20 cellular contexts compared by ENCODE assay signal in the genomic region with DNA sequence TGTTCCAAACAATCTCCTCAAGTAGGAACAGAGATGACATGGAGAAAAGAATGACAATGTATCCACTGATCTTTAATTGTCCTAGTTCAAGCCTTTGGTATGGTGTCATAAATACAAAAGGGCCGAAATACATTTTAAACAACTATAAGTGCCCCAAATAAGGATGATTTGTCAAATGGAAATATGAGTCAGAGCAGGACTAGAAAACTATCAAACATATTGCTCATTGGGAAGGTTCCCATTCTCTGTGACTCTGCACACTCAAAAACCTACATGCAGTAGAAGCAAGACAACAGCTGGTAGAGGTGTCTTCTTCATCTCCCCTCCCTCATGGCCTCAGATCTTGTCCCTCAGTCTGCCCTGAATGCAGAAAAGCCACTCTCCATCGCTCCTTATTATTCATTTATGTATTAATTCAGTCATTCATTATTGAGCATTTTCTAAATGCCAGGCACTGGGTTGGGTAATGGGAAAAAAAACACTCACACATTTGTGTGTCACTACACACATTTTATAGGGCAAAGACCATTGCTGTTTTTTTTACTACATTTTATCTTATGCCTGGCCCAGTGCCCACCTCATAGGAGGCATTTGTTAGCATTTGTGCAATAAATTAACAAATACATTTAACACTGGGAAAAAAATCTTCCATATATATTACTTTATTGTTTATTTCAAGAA. TPM values are rescaled to one million over a fixed set of nuclear protein-coding genes. Genes with fewer than 3 reads are reported as not detected.
DNase-seq lines count a peak whose midpoint lies in the region; ATAC-seq, FAIRE-seq and TF ChIP-seq lines count a peak whose summit lies in the region.
"Had no signal": no experiment of that assay in that cellular context is flagged by ENCODE, and none has a peak within 500 bp of the region (broad histone marks: within the 10 kb centered on the region; RNA-seq: fewer than 3 reads in every experiment).

No MANE protein-coding gene starts in this region.

- no peaks in the 10 kb centered on the region for H3K36me3 Mint-ChIP-seq in mesothelial cell of epicardium
- H3K36me3 Mint-ChIP-seq: activated naive CD4-positive, alpha-beta T cell treated with anti-CD3 and anti-CD28 coated beads, Interleukin-2, amount 50 U/mL, for 24 hours; brain had no signal

- H3K4me1 Mint-ChIP-seq in mesothelial cell of epicardium: no peaks in the 10 kb centered on the region
- H3K4me1 Mint-ChIP-seq: activated naive CD4-positive, alpha-beta T cell treated with anti-CD3 and anti-CD28 coated beads, Interleukin-2, amount 50 U/mL, for 24 hours; brain had no signal

- no peak overlapping the region for H3K27ac Mint-ChIP-seq in mesothelial cell of epicardium
- H3K27ac Mint-ChIP-seq: activated naive CD4-positive, alpha-beta T cell treated with anti-CD3 and anti-CD28 coated beads, Interleukin-2, amount 50 U/mL, for 24 hours; brain had no signal

- H3K4me3 ChIP-seq in bronchial epithelial cell (ENCODE audit: low read depth, low read length): no peak overlapping the region
- H3K4me3 ChIP-seq: dorsolateral prefrontal cortex, left lung, thoracic aorta had no signal

- H3K27me3 ChIP-seq in bronchial epithelial cell (ENCODE audit: control insufficient read depth, insufficient read depth, low read length): no peaks in the 10 kb centered on the region
- H3K27me3 ChIP-seq: left lung had no signal

- H3K9me3 Mint-ChIP-seq in mesothelial cell of epicardium: no peaks in the 10 kb centered on the region
- H3K9me3 Mint-ChIP-seq: activated naive CD4-positive, alpha-beta T cell treated with anti-CD3 and anti-CD28 coated beads, Interleukin-2, amount 50 U/mL, for 24 hours had no signal

- no peaks in the 10 kb centered on the region for H3K36me3 ChIP-seq in bronchial epithelial cell (ENCODE audit: control insufficient read depth, insufficient read depth, low read length)
- H3K36me3 ChIP-seq: left lung, thoracic aorta had no signal

- peak; percentile 9 for ATAC-seq in GM18867 (IDR thresholded peaks at IDR 0.05; ENCODE audit: unreplicated experiment)
- no peak for ATAC-seq in HG03565 (IDR thresholded peaks at IDR 0.05; ENCODE audit: unreplicated experiment)

- TF ChIP-seq CTCF in D721Med (IDR thresholded peaks at IDR 0.05; ENCODE audit: insufficient read depth, missing control alignments): no peak
- no peak for TF ChIP-seq CTCF in bronchial epithelial cell (IDR thresholded peaks at IDR 0.05; ENCODE audit: insufficient read depth, low read length, severe bottlenecking)
- no peak for TF ChIP-seq CTCF in mesothelial cell of epicardium (IDR thresholded peaks at IDR 0.05; ENCODE audit: unreplicated experiment)

- no peak overlapping the region for H3K4me3 Mint-ChIP-seq in mesothelial cell of epicardium
- H3K4me3 Mint-ChIP-seq: activated naive CD4-positive, alpha-beta T cell treated with anti-CD3 and anti-CD28 coated beads, Interleukin-2, amount 50 U/mL, for 24 hours; brain had no signal

- FAIRE-seq in D721Med (lab: Jason Lieb, UNC) (peak; percentile 21), bronchial epithelial cell (lab: Jason Lieb, UNC) (no peak)
- FAIRE-seq: G401.6, H1 had no signal

- no peak for DNase-seq in D721Med (ENCODE audit: insufficient read length, low spot score)
- peak; percentile 15 for DNase-seq in HT1080 (ENCODE audit: low read depth)
- peak; percentile 73 for DNase-seq in bronchial epithelial cell (ENCODE audit: low read depth)
- DNase-seq in GM19240 (ENCODE audit: insufficient read length, low spot score): no peak
- no peak for DNase-seq in mesothelial cell of epicardium (ENCODE audit: low spot score in 2 of 2, unreplicated experiment in 2 of 2)
- no peak for DNase-seq in NCI-H2081 (lab: John Stamatoyannopoulos, UW)
- DNase-seq: activated CD4-positive, CD25-positive, alpha-beta regulatory T cell treated with anti-CD3 and anti-CD28 coated beads, Interleukin-2, amount 50 U/mL, for 72 hours; left lung; NCI-H2171; NCI-H69; stimulated activated CD4-positive, alpha-beta T cell treated with anti-CD3 and anti-CD28 coated beads, Interleukin-12 subunit alpha, Interleukin-12 subunit beta, amount 100 ng/mL, for 4 hours had no signal

- peaks cover 15% of the 10 kb centered on the region for H3K27me3 Mint-ChIP-seq in mesothelial cell of epicardium (ENCODE audit: low read depth)

RNA-seq across cellular contexts. Expression of a gene that starts 10.1 kb away (rescaled TPM):
- total RNA-seq in HT1080 (2014; rRNA removed; shearing (Covaris generic)): not detected in 2 replicates
- polyA plus RNA-seq in HT1080 (2015; cell fraction: cytosol; rRNA removed): not detected in 2 replicates
- polyA plus RNA-seq in HT1080 (2015; cell fraction: nucleus; rRNA removed): not detected in 2 replicates
- not detected in 2 replicates for total RNA-seq in bronchial epithelial cell
- 0.20 to 0.29 TPM (median 0.29 TPM) in 3 replicates for total RNA-seq in mesothelial cell of epicardium
- total RNA-seq: left lung, SK-MEL-5, thoracic aorta had no signal

Comparison
In these comparisons a context has a peak if more than half of its experiments do, and no peak if none do; other contexts are left out.
1. DNase-seq: peak in HT1080 (single experiment) and bronchial epithelial cell (single experiment); none in D721Med (single experiment), GM19240 (single experiment), mesothelial cell of epicardium (0 of 2) and NCI-H2081 (0 of 2).